Comparison of ENCODE assay signal across 8 cellular contexts in the genomic region with DNA sequence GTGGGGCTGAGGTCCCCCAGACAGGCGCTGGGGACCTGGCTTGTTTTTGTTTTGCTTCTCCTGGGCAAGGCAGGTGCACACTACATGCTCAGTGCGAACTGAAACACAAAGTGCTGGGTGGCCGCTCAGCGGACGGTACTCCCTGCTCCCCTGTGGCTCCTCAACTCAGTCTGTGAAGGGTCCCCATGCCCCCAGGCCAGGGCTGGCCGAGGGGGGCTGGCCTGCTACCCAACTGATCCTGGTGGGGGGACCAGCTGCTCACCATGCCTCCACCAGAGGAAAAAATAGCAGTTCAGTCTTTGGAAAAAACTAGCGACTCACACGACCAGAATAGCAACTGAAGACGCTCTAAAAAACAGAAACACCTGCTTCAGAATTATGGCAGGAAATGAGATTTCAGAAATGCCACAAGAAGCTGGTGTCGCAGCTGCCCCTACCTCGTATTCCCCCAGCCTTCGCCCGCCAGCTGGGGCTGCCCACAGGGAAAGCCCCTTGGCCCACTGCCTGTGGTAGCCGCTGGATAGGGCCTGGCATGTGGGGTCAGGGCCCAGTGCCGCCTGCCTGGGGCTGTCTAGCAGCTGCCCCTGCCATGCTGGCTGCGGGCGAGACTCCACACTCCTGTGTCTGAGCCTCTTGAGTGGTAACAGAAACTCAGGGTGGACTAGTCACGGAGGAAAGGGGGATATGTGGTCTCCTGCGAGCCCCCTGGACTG. TPM values are rescaled to one million over a fixed set of nuclear protein-coding genes. Genes with fewer than 3 reads are reported as not detected.
A peak's percentile ranks its signal among the peaks of the same experiment; 100 is the strongest.
DNase-seq lines count a peak whose midpoint lies in the region; ATAC-seq and TF ChIP-seq lines count a peak whose summit lies in the region.

No MANE protein-coding gene starts in this region.

- no peaks in the 10 kb centered on the region for H3K9me3 ChIP-seq in T-helper 17 cell (ENCODE audit: control insufficient read depth, low read length, poor library complexity, severe bottlenecking)
- peaks cover 0 to 8% (median 0%) of the 10 kb centered on the region in 4 donors for H3K9me3 ChIP-seq in esophagus muscularis mucosa
- H3K9me3 ChIP-seq in A673 (ENCODE audit: low read depth, low read length, poor library complexity, severe bottlenecking) = no peaks in the 10 kb centered on the region

- H3K36me3 Mint-ChIP-seq in T-helper 17 cell (ENCODE audit: low read depth) = no peaks in the 10 kb centered on the region

- TF ChIP-seq CTCF in esophagus muscularis mucosa (IDR thresholded peaks at IDR 0.05) (no peak), A673 (conservative IDR thresholded peaks at IDR 0.05; ENCODE audit: low read depth, low read length) (no peak)

- no peak for TF ChIP-seq EP300 in esophagus muscularis mucosa (IDR thresholded peaks at IDR 0.05)

- H3K4me1 ChIP-seq in esophagus muscularis mucosa = no peaks in the 10 kb centered on the region
- H3K4me1 ChIP-seq in A673 (ENCODE audit: insufficient read depth, low read length, poor library complexity, severe bottlenecking) = no peaks in the 10 kb centered on the region

- H3K27ac Mint-ChIP-seq in T-helper 17 cell = peak overlapping the region; percentile 93

- CTCF ChIA-PET in A673 (lab: Charles Lee) = no interaction called here

- 66% methylated on average over 13 of the region's 19 CpGs for WGBS in esophagus muscularis mucosa

- peak; percentile 63 for ATAC-seq in HG02852 (IDR thresholded peaks at IDR 0.05; ENCODE audit: unreplicated experiment)
- ATAC-seq in T-helper 17 cell = peak; percentile 66

- POLR2A ChIA-PET in A673 (lab: Charles Lee; ENCODE audit: low non-redundant PET) = no interaction called here

- H3K4me3 ChIP-seq in esophagus muscularis mucosa (no peak overlapping the region), A673 (ENCODE audit: low read depth, low read length, poor library complexity, severe bottlenecking) (no peak overlapping the region)

- peaks cover 20% of the 10 kb centered on the region for H3K4me1 Mint-ChIP-seq in T-helper 17 cell

- H3K27ac ChIP-seq in esophagus muscularis mucosa (replicated peaks in 1 of 4) (no peak overlapping the region), A673 (ENCODE audit: low read depth, low read length, poor library complexity, severe bottlenecking) (no peak overlapping the region)

- no peaks in the 10 kb centered on the region for H3K36me3 ChIP-seq in esophagus muscularis mucosa
- no peaks in the 10 kb centered on the region for H3K36me3 ChIP-seq in A673 (ENCODE audit: insufficient read depth, low read length, poor library complexity, severe bottlenecking)

- BruUV-seq in A673 (replicated peaks; lab: Mats Ljungman, UMichigan) = no TSS peak

- peak overlapping the region; percentile 90 for H3K4me3 Mint-ChIP-seq in T-helper 17 cell

- H3K27me3 Mint-ChIP-seq in T-helper 17 cell = no peaks in the 10 kb centered on the region

- no peaks in the 10 kb centered on the region for H3K27me3 ChIP-seq in esophagus muscularis mucosa
- H3K27me3 ChIP-seq in A673 (replicated peaks; ENCODE audit: insufficient read depth, low read depth, low read length, poor library complexity) = no peaks in the 10 kb centered on the region

- peak; percentile 21 to 29 (median 28) for DNase-seq in T-helper 17 cell
- peak; percentile 75 for DNase-seq in esophagus muscularis mucosa (ENCODE audit: extremely low spot score)
- DNase-seq in A673 (ENCODE audit: low spot score) = no peak
- DNase-seq in NCI-H510A (lab: John Stamatoyannopoulos, UW) = no peak
- no peak for DNase-seq in NCI-H2171 treated with DMSO at 0.1 percent for 48 hours (lab: John Stamatoyannopoulos, UW)
- DNase-seq in ureter (ENCODE audit: low spot score) = no peak

- intact Hi-C loops in esophagus muscularis mucosa (cut with DNase I) = no loop called here
- intact Hi-C loops in A673 (cut with micrococcal nuclease; ENCODE audit: unreplicated experiment) = no loop called here

- peak; percentile 44 for TF ChIP-seq POLR2A in GM18526 (IDR thresholded peaks at IDR 0.05; ENCODE audit: extremely low read depth, insufficient read length)
- no peak for TF ChIP-seq POLR2A in esophagus muscularis mucosa (IDR thresholded peaks at IDR 0.05; ENCODE audit: low read depth)

RNA-seq across cellular contexts. Expression of a gene that starts 43.7 kb away (rescaled TPM):
- total RNA-seq in T-helper 17 cell (10 to 100 TPM; 54.0 to 71.1 TPM), esophagus muscularis mucosa (10 to 100 TPM; 22.8 to 38.0 (median 30.3) TPM), A673 (2021) (55.9 and 60.2 TPM in 2 replicates), ureter (38.7 TPM)

Comparison
In these comparisons a context has a peak if more than half of its experiments do, and no peak if none do; other contexts are left out.
1. DNase-seq: peak in T-helper 17 cell (3 of 3) and esophagus muscularis mucosa (single experiment); none in A673 (single experiment), NCI-H510A (single experiment), NCI-H2171 treated with DMSO at 0.1 percent for 48 hours (single experiment) and ureter (single experiment).